In the genomic region with DNA sequence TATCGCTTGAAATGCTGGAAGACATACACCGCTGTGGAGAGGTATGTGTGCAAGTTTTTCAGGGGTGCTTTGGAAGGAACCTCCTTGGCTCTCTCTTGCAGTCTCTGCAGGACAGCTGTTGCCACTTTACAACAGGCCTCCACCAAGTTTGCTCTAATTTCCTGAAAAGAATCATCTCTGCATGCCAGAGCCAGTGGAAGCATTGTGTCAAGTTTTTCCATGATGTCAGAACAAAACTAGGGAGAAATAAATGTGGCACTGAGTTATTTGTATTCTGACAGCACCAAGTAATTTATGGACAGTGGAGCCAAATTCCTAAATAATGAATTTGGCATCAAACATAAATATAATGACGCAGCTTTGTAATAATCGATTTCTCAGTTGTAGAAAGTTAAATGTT, we compare ENCODE assay signal across 22 cellular contexts.
DNase-seq lines count a peak whose midpoint lies in the region; ATAC-seq, FAIRE-seq and TF ChIP-seq lines count a peak whose summit lies in the region.
"Had no signal": no experiment of that assay in that cellular context is flagged by ENCODE, and none has a peak within 500 bp of the region (broad histone marks: within the 10 kb centered on the region; RNA-seq: fewer than 3 reads in every experiment).

No MANE protein-coding gene starts in this region.

- H3K27me3 ChIP-seq in GM23248 (replicated peaks; ENCODE audit: insufficient read depth) (no peaks in the 10 kb centered on the region), astrocyte (ENCODE audit: insufficient read depth, low read length) (no peaks in the 10 kb centered on the region), hepatocyte (no peaks in the 10 kb centered on the region), HAP-1 (ENCODE audit: low read depth) (no peaks in the 10 kb centered on the region)
- H3K27me3 ChIP-seq: brain microvascular endothelial cell, gastroesophageal sphincter, pancreas had no signal

- H3K36me3 Mint-ChIP-seq in astrocyte (ENCODE audit: low read depth, unreplicated experiment), result no peaks in the 10 kb centered on the region
- no peaks in the 10 kb centered on the region for H3K36me3 Mint-ChIP-seq in activated CD4-positive, alpha-beta memory T cell treated with anti-CD3 and anti-CD28 coated beads, Interleukin-2, amount 10 ng/mL, durations not matched to agents 7 days and 5 days (ENCODE audit: low read depth)
- H3K36me3 Mint-ChIP-seq: activated naive CD8-positive, alpha-beta T cell treated with anti-CD3 and anti-CD28 coated beads for 36 hours; memory B cell had no signal

- H3K9me3 ChIP-seq in GM23248 (ENCODE audit: low read depth), result no peaks in the 10 kb centered on the region
- no peaks in the 10 kb centered on the region for H3K9me3 ChIP-seq in astrocyte (ENCODE audit: insufficient read depth, low read depth, low read length)
- H3K9me3 ChIP-seq in hepatocyte (ENCODE audit: low read depth), result no peaks in the 10 kb centered on the region
- H3K9me3 ChIP-seq in HAP-1, result no peaks in the 10 kb centered on the region
- H3K9me3 ChIP-seq: gastroesophageal sphincter, pancreas had no signal

- H3K9ac ChIP-seq in GM23248 (no peak overlapping the region), astrocyte (ENCODE audit: low read length) (no peak overlapping the region)

- H3K27ac ChIP-seq in GM23248, result no peak overlapping the region
- no peak overlapping the region for H3K27ac ChIP-seq in astrocyte (ENCODE audit: low read depth, low read length)
- H3K27ac ChIP-seq in hepatocyte, result no peak overlapping the region
- H3K27ac ChIP-seq: brain microvascular endothelial cell, gastroesophageal sphincter, pancreas had no signal

- H3K4me1 Mint-ChIP-seq in astrocyte (ENCODE audit: low read depth, unreplicated experiment), result peaks cover 4% of the 10 kb centered on the region
- no peaks in the 10 kb centered on the region for H3K4me1 Mint-ChIP-seq in activated CD4-positive, alpha-beta memory T cell treated with anti-CD3 and anti-CD28 coated beads, Interleukin-2, amount 10 ng/mL, durations not matched to agents 7 days and 5 days
- H3K4me1 Mint-ChIP-seq: activated naive CD8-positive, alpha-beta T cell treated with anti-CD3 and anti-CD28 coated beads for 36 hours; CD4-positive, alpha-beta memory T cell; memory B cell; naive thymus-derived CD8-positive, alpha-beta T cell had no signal

- no peaks in the 10 kb centered on the region for H3K79me2 ChIP-seq in GM23248 (ENCODE audit: insufficient read depth)
- no peaks in the 10 kb centered on the region for H3K79me2 ChIP-seq in astrocyte (ENCODE audit: insufficient read depth, low read length)
- H3K79me2 ChIP-seq in hepatocyte, result no peaks in the 10 kb centered on the region

- ATAC-seq in HG03460 (IDR thresholded peaks at IDR 0.05; ENCODE audit: unreplicated experiment), result no peak
- ATAC-seq: gastroesophageal sphincter; HCT116; naive thymus-derived CD8-positive, alpha-beta T cell; pancreas; right cardiac atrium had no signal

- no peaks in the 10 kb centered on the region for H4K20me1 ChIP-seq in GM23248 (ENCODE audit: insufficient read depth)
- no peaks in the 10 kb centered on the region for H4K20me1 ChIP-seq in astrocyte (ENCODE audit: insufficient read depth, low read length)
- H4K20me1 ChIP-seq in hepatocyte (ENCODE audit: insufficient read depth, poor library complexity, severe bottlenecking), result no peaks in the 10 kb centered on the region

- in situ Hi-C loops in GM23248 (cut with MboI), result no loop called here
- in situ Hi-C loops in HAP-1 (cut with MboI; ENCODE audit: low sequenced_read_pairs), result no loop called here

- no peak overlapping the region for H3K27ac Mint-ChIP-seq in astrocyte (ENCODE audit: unreplicated experiment)
- H3K27ac Mint-ChIP-seq in activated CD4-positive, alpha-beta memory T cell treated with anti-CD3 and anti-CD28 coated beads, Interleukin-2, amount 10 ng/mL, durations not matched to agents 7 days and 5 days, result no peak overlapping the region
- H3K27ac Mint-ChIP-seq: activated naive CD8-positive, alpha-beta T cell treated with anti-CD3 and anti-CD28 coated beads for 36 hours; CD4-positive, alpha-beta memory T cell; memory B cell; naive thymus-derived CD8-positive, alpha-beta T cell had no signal

- H3K27me3 Mint-ChIP-seq in astrocyte (ENCODE audit: low read depth, unreplicated experiment), result no peaks in the 10 kb centered on the region
- H3K27me3 Mint-ChIP-seq in activated CD4-positive, alpha-beta memory T cell treated with anti-CD3 and anti-CD28 coated beads, Interleukin-2, amount 10 ng/mL, durations not matched to agents 7 days and 5 days, result no peaks in the 10 kb centered on the region
- H3K27me3 Mint-ChIP-seq: activated naive CD8-positive, alpha-beta T cell treated with anti-CD3 and anti-CD28 coated beads for 36 hours; CD4-positive, alpha-beta memory T cell; memory B cell; naive thymus-derived CD8-positive, alpha-beta T cell had no signal

- H3K4me3 Mint-ChIP-seq in astrocyte (ENCODE audit: unreplicated experiment), result no peak overlapping the region
- H3K4me3 Mint-ChIP-seq in activated CD4-positive, alpha-beta memory T cell treated with anti-CD3 and anti-CD28 coated beads, Interleukin-2, amount 10 ng/mL, durations not matched to agents 7 days and 5 days, result no peak overlapping the region
- H3K4me3 Mint-ChIP-seq: activated naive CD8-positive, alpha-beta T cell treated with anti-CD3 and anti-CD28 coated beads for 36 hours; CD4-positive, alpha-beta memory T cell; memory B cell; naive thymus-derived CD8-positive, alpha-beta T cell had no signal

- H3F3A ChIP-seq in GM23248 (ENCODE audit: insufficient read depth), result peaks cover 27% of the 10 kb centered on the region

- H3K4me1 ChIP-seq in GM23248 (ENCODE audit: insufficient read depth) (peaks cover 27% of the 10 kb centered on the region), astrocyte (ENCODE audit: insufficient read depth, low read length) (no peaks in the 10 kb centered on the region), hepatocyte (ENCODE audit: insufficient read depth) (no peaks in the 10 kb centered on the region), HAP-1 (peaks cover 11% of the 10 kb centered on the region)
- H3K4me1 ChIP-seq: gastroesophageal sphincter, pancreas had no signal

- no peak overlapping the region for H3K4me2 ChIP-seq in GM23248 (ENCODE audit: unreplicated experiment)
- no peak overlapping the region for H3K4me2 ChIP-seq in astrocyte (ENCODE audit: low read length)
- no peak overlapping the region for H3K4me2 ChIP-seq in hepatocyte

- DNase-seq in AG08395 (ENCODE audit: low spot score), result peak; percentile 16
- peak; percentile 63 for DNase-seq in GM23248
- peak; percentile 14 for DNase-seq in astrocyte (ENCODE audit: low read depth)
- peak; percentile 11 for DNase-seq in hepatocyte (ENCODE audit: low spot score)
- no peak for DNase-seq in HAP-1 (ENCODE audit: low spot score in 2 of 2)
- no peak for DNase-seq in NCI-H2107 (lab: John Stamatoyannopoulos, UW)
- DNase-seq in activated CD4-positive, alpha-beta memory T cell treated with anti-CD3 and anti-CD28 coated beads, Interleukin-2, amount 10 ng/mL, durations not matched to agents 7 days and 5 days, result no peak
- DNase-seq: activated CD4-positive, alpha-beta T cell treated with anti-CD3 and anti-CD28 coated beads for 4 hours; activated naive CD8-positive, alpha-beta T cell treated with anti-CD3 and anti-CD28 coated beads for 36 hours; brain microvascular endothelial cell; CD4-positive, alpha-beta memory T cell; naive thymus-derived CD8-positive, alpha-beta T cell; NCI-H1105; NCI-H2081 treated with DMSO at 0.1 percent for 48 hours; pancreas; right cardiac atrium; T-helper 1 cell had no signal

- no peaks in the 10 kb centered on the region for H3K9me3 Mint-ChIP-seq in astrocyte (ENCODE audit: unreplicated experiment)
- H3K9me3 Mint-ChIP-seq in activated CD4-positive, alpha-beta memory T cell treated with anti-CD3 and anti-CD28 coated beads, Interleukin-2, amount 10 ng/mL, durations not matched to agents 7 days and 5 days, result no peaks in the 10 kb centered on the region
- H3K9me3 Mint-ChIP-seq: activated naive CD8-positive, alpha-beta T cell treated with anti-CD3 and anti-CD28 coated beads for 36 hours; CD4-positive, alpha-beta memory T cell; memory B cell; naive thymus-derived CD8-positive, alpha-beta T cell had no signal

- H2AFZ ChIP-seq in GM23248 (no peak overlapping the region), astrocyte (ENCODE audit: low read depth, low read length) (no peak overlapping the region), hepatocyte (no peak overlapping the region)

- FAIRE-seq in astrocyte (lab: Jason Lieb, UNC), result peak; percentile 29
- FAIRE-seq: pancreas, urothelium cell line had no signal

- WGBS in GM23248 (ENCODE audit: low coverage in 1 of 2, low lambda C conversion rate in 2 of 2, missing lambda C conversion rate in 2 of 2), 2 experiments, result 17 to 19% methylated on average over 4 of the region's 4 CpGs
- 88% methylated on average over 4 of the region's 4 CpGs for WGBS in hepatocyte (ENCODE audit: low lambda C conversion rate, missing lambda C conversion rate)

- H3K36me3 ChIP-seq in GM23248 (ENCODE audit: low read depth), result no peaks in the 10 kb centered on the region
- no peaks in the 10 kb centered on the region for H3K36me3 ChIP-seq in astrocyte (ENCODE audit: insufficient read depth, low read length)
- H3K36me3 ChIP-seq in hepatocyte (replicated peaks; ENCODE audit: insufficient read depth, low read depth), result no peaks in the 10 kb centered on the region
- no peaks in the 10 kb centered on the region for H3K36me3 ChIP-seq in HAP-1 (replicated peaks)
- H3K36me3 ChIP-seq: brain microvascular endothelial cell, pancreas had no signal

- H3K9me2 ChIP-seq in GM23248 (ENCODE audit: insufficient read depth), result no peaks in the 10 kb centered on the region
- H3K9me2 ChIP-seq in hepatocyte (replicated peaks; ENCODE audit: insufficient read depth), result no peaks in the 10 kb centered on the region

- POLR2A ChIA-PET in activated CD4-positive, alpha-beta memory T cell treated with anti-CD3 and anti-CD28 coated beads, Interleukin-2, amount 10 ng/mL, durations not matched to agents 7 days and 5 days (lab: Charles Lee), result no interaction called here

- TF ChIP-seq CTCF in astrocyte (IDR thresholded peaks at IDR 0.05; ENCODE audit: insufficient read depth, low read depth, low read length) (no peak), hepatocyte (IDR thresholded peaks at IDR 0.05; ENCODE audit: poor library complexity) (no peak)

- H3K4me3 ChIP-seq in GM23248 (no peak overlapping the region), astrocyte (ENCODE audit: insufficient read depth, low read depth, low read length) (no peak overlapping the region), hepatocyte (no peak overlapping the region), HAP-1 (no peak overlapping the region)
- H3K4me3 ChIP-seq: gastroesophageal sphincter, pancreas had no signal

- CTCF ChIA-PET in activated CD4-positive, alpha-beta memory T cell treated with anti-CD3 and anti-CD28 coated beads, Interleukin-2, amount 10 ng/mL, durations not matched to agents 7 days and 5 days (lab: Charles Lee), result no interaction called here

Comparison
In these comparisons a context has a peak if more than half of its experiments do, and no peak if none do; other contexts are left out.
1. DNase-seq: peak in AG08395 (single experiment), GM23248 (single experiment), astrocyte (single experiment) and hepatocyte (single experiment); none in HAP-1 (0 of 2), NCI-H2107 (single experiment) and activated CD4-positive, alpha-beta memory T cell treated with anti-CD3 and anti-CD28 coated beads, Interleukin-2, amount 10 ng/mL, durations not matched to agents 7 days and 5 days (single experiment).